In the genomic region with DNA sequence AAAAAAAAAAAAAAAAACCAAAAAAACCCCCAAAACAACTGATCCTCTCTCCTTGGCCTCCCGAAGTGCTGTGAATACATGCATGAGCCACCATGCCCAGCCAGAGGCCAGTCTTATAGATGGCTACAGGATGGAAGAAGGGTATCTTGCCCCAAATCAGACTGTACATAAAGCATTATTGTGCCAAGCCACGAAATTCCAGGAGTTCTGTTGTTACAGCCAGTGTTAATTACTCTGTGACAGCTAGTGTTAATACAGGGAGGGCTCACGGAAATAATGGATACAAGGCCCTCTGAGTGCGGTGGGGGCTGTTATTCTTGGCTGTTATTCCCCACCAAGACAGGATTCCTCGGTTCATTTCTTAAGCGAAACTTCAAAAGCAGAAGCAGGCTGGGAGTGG, we compare ENCODE assay signal across 32 cellular contexts. TPM values are rescaled to one million over a fixed set of nuclear protein-coding genes. Genes with fewer than 3 reads are reported as not detected.
"Had no signal": no experiment of that assay in that cellular context is flagged by ENCODE, and none has a peak within 500 bp of the region (broad histone marks: within the 10 kb centered on the region; RNA-seq: fewer than 3 reads in every experiment).

No MANE protein-coding gene starts in this region.

- H3K4me2 ChIP-seq: SK-N-SH had no signal

- H3K27me3 ChIP-seq: body of pancreas had no signal

- H3K9me3 Mint-ChIP-seq: activated CD4-positive, alpha-beta T cell treated with anti-CD3 and anti-CD28 coated beads, Interleukin-2, amount 10 ng/mL, durations not matched to agents 24 days and 14 days; activated CD8-positive, alpha-beta T cell treated with anti-CD3 and anti-CD28 coated beads for 36 hours; activated naive CD8-positive, alpha-beta T cell treated with anti-CD3 and anti-CD28 coated beads for 36 hours; activated T-cell treated with anti-CD3 and anti-CD28 coated beads, Interleukin-2, amount 50 U/mL, for 72 hours; activated T-helper 17 cell treated with anti-CD3 and anti-CD28 coated beads, Interleukin-2, amount 50 U/mL, for 72 hours; T-helper 1 cell treated with Interleukin-12 subunit alpha and Interleukin-12 subunit beta and Interleukin-4 antibody, amounts not matched to agents 30 μg/mL and 1 μg/mL, for 36 hours; T-helper 2 cell treated with Interferon-gamma antibody and Interleukin-4, amounts not matched to agents 5 μg/mL and 100 μg/mL, for 36 hours had no signal

- FAIRE-seq: TTC549 had no signal

- H3K4me1 Mint-ChIP-seq: activated T-helper 17 cell treated with anti-CD3 and anti-CD28 coated beads, Interleukin-2, amount 50 U/mL, for 72 hours had no signal

- H3K27ac ChIP-seq: body of pancreas, breast epithelium, SJSA1 had no signal

- H3K27ac Mint-ChIP-seq: activated CD4-positive, alpha-beta T cell treated with anti-CD3 and anti-CD28 coated beads, Interleukin-2, amount 10 ng/mL, durations not matched to agents 24 days and 14 days; activated CD8-positive, alpha-beta T cell treated with anti-CD3 and anti-CD28 coated beads for 36 hours; activated naive CD8-positive, alpha-beta T cell treated with anti-CD3 and anti-CD28 coated beads for 36 hours; activated T-cell treated with anti-CD3 and anti-CD28 coated beads, Interleukin-2, amount 50 U/mL, for 72 hours; activated T-helper 17 cell treated with anti-CD3 and anti-CD28 coated beads, Interleukin-2, amount 50 U/mL, for 72 hours; T-helper 1 cell treated with Interleukin-12 subunit alpha and Interleukin-12 subunit beta and Interleukin-4 antibody, amounts not matched to agents 30 μg/mL and 1 μg/mL, for 36 hours; T-helper 2 cell treated with Interferon-gamma antibody and Interleukin-4, amounts not matched to agents 5 μg/mL and 100 μg/mL, for 36 hours had no signal

- H3K4me3 ChIP-seq: body of pancreas, breast epithelium, SJSA1 had no signal

- H3K36me3 ChIP-seq: breast epithelium, SJSA1 had no signal

- DNase-seq: activated CD4-positive, alpha-beta T cell treated with anti-CD3 and anti-CD28 coated beads, Interleukin-2, amount 10 ng/mL, durations not matched to agents 24 days and 14 days; activated CD4-positive, alpha-beta T cell treated with anti-CD3 and anti-CD28 coated beads, Interleukin-2, amount 50 U/mL, for 4 hours; activated CD8-positive, alpha-beta T cell treated with anti-CD3 and anti-CD28 coated beads for 36 hours; activated effector memory CD4-positive, alpha-beta T cell treated with anti-CD3 and anti-CD28 coated beads, Interleukin-2, amount 50 U/mL, for 16 hours; activated naive CD4-positive, alpha-beta T cell; activated naive CD4-positive, alpha-beta T cell treated with anti-CD3 and anti-CD28 coated beads, Interleukin-2, amount 50 U/mL, for 16 hours; activated naive CD8-positive, alpha-beta T cell treated with anti-CD3 and anti-CD28 coated beads for 36 hours; activated T-cell treated with anti-CD3 and anti-CD28 coated beads, Interleukin-2, amount 50 U/mL, for 1 hour; activated T-cell treated with anti-CD3 and anti-CD28 coated beads, Interleukin-2, amount 50 U/mL, for 72 hours; amniotic stem cell; body of pancreas; caudate nucleus; NCI-H1092; NCI-H1436 treated with DMSO at 0.1 percent for 48 hours; NCI-H1694 treated with DMSO at 0.1 percent for 48 hours; NCI-H2029; NCI-H345; NCI-H524 treated with DMSO at 0.1 percent for 48 hours; SHP77; SK-N-SH had no signal

- H3K36me3 Mint-ChIP-seq: activated naive CD8-positive, alpha-beta T cell treated with anti-CD3 and anti-CD28 coated beads for 36 hours had no signal

- ATAC-seq: activated CD8-positive, alpha-beta T cell treated with anti-CD3 and anti-CD28 coated beads for 36 hours; activated T-cell treated with anti-CD3 and anti-CD28 coated beads, Interleukin-2, amount 50 U/mL, for 72 hours; activated T-helper 17 cell treated with anti-CD3 and anti-CD28 coated beads, Interleukin-2, amount 50 U/mL, for 72 hours; body of pancreas; Panc1 had no signal

- H3K9me3 ChIP-seq: body of pancreas, breast epithelium, SJSA1, SK-N-SH had no signal

- H3K9ac ChIP-seq: SK-N-SH had no signal

RNA-seq across cellular contexts. Expression of a gene that starts 1.4 kb away (rescaled TPM):
- total RNA-seq: activated CD4-positive, alpha-beta T cell treated with anti-CD3 and anti-CD28 coated beads, Interleukin-2, amount 10 ng/mL, durations not matched to agents 24 days and 14 days; activated CD8-positive, alpha-beta memory T cell treated with anti-CD3 and anti-CD28 coated beads for 36 hours; activated CD8-positive, alpha-beta T cell treated with anti-CD3 and anti-CD28 coated beads for 36 hours; activated naive CD8-positive, alpha-beta T cell treated with anti-CD3 and anti-CD28 coated beads for 36 hours; activated T-cell treated with anti-CD3 and anti-CD28 coated beads, Interleukin-2, amount 50 U/mL, for 72 hours; activated T-helper 17 cell treated with anti-CD3 and anti-CD28 coated beads, Interleukin-2, amount 50 U/mL, for 72 hours; aorta; body of pancreas; M059J; NCI-H460; RPMI7951; SJSA1 had no signal
- polyA plus RNA-seq: aorta, SK-N-SH had no signal

RNA-seq across cellular contexts. Expression of a gene that starts 5.8 kb away (rescaled TPM):
- total RNA-seq: activated CD4-positive, alpha-beta T cell treated with anti-CD3 and anti-CD28 coated beads, Interleukin-2, amount 10 ng/mL, durations not matched to agents 24 days and 14 days; activated CD8-positive, alpha-beta memory T cell treated with anti-CD3 and anti-CD28 coated beads for 36 hours; activated CD8-positive, alpha-beta T cell treated with anti-CD3 and anti-CD28 coated beads for 36 hours; activated naive CD8-positive, alpha-beta T cell treated with anti-CD3 and anti-CD28 coated beads for 36 hours; activated T-cell treated with anti-CD3 and anti-CD28 coated beads, Interleukin-2, amount 50 U/mL, for 72 hours; activated T-helper 17 cell treated with anti-CD3 and anti-CD28 coated beads, Interleukin-2, amount 50 U/mL, for 72 hours; aorta; M059J; NCI-H460; RPMI7951; SJSA1 had no signal
- polyA plus RNA-seq: aorta, SK-N-SH had no signal

RNA-seq across cellular contexts. Expression of a gene that starts 22.1 kb away (rescaled TPM):
- total RNA-seq: activated CD4-positive, alpha-beta T cell treated with anti-CD3 and anti-CD28 coated beads, Interleukin-2, amount 10 ng/mL, durations not matched to agents 24 days and 14 days; activated CD8-positive, alpha-beta memory T cell treated with anti-CD3 and anti-CD28 coated beads for 36 hours; activated CD8-positive, alpha-beta T cell treated with anti-CD3 and anti-CD28 coated beads for 36 hours; activated naive CD8-positive, alpha-beta T cell treated with anti-CD3 and anti-CD28 coated beads for 36 hours; activated T-cell treated with anti-CD3 and anti-CD28 coated beads, Interleukin-2, amount 50 U/mL, for 72 hours; breast epithelium; M059J; NCI-H460; RPMI7951; SJSA1 had no signal
- polyA plus RNA-seq: SK-N-SH had no signal

RNA-seq across cellular contexts. Expression of a gene that starts 30.1 kb away (rescaled TPM):
- total RNA-seq: activated CD4-positive, alpha-beta T cell treated with anti-CD3 and anti-CD28 coated beads, Interleukin-2, amount 10 ng/mL, durations not matched to agents 24 days and 14 days; activated CD8-positive, alpha-beta memory T cell treated with anti-CD3 and anti-CD28 coated beads for 36 hours; activated CD8-positive, alpha-beta T cell treated with anti-CD3 and anti-CD28 coated beads for 36 hours; activated naive CD8-positive, alpha-beta T cell treated with anti-CD3 and anti-CD28 coated beads for 36 hours; activated T-cell treated with anti-CD3 and anti-CD28 coated beads, Interleukin-2, amount 50 U/mL, for 72 hours; aorta; breast epithelium; M059J; NCI-H460; RPMI7951; SJSA1 had no signal
- polyA plus RNA-seq: aorta, SK-N-SH had no signal

RNA-seq across cellular contexts. Expression of a gene that starts 38.2 kb away (rescaled TPM):
- total RNA-seq: RPMI7951, SJSA1 had no signal
